In genomic region chr16:51941412-51941811, GRCh38 we compare ENCODE assay signal across 26 cellular contexts.
"Had no signal": no experiment of that assay in that cellular context is flagged by ENCODE, and none has a peak within 500 bp of the region (broad histone marks: within the 10 kb centered on the region; RNA-seq: fewer than 3 reads in every experiment).

No MANE protein-coding gene starts in this region.

- H3K27me3 ChIP-seq: gastrocnemius medialis, hepatocyte, left lung, tibial nerve had no signal

- H3K27ac ChIP-seq: gastrocnemius medialis, hepatocyte, left lung, tibial nerve, VCaP had no signal

- ATAC-seq: activated naive CD8-positive, alpha-beta T cell treated with anti-CD3 and anti-CD28 coated beads, Interleukin-2, amount 50 U/mL, for 24 hours; gastrocnemius medialis; left lung; natural killer cell; right cardiac atrium had no signal

- H3K27ac Mint-ChIP-seq: activated CD4-positive, alpha-beta memory T cell treated with anti-CD3 and anti-CD28 coated beads, Interleukin-2, amount 10 ng/mL, durations not matched to agents 7 days and 5 days; activated CD4-positive, alpha-beta T cell treated with anti-CD3 and anti-CD28 coated beads, Interleukin-2, amount 10 ng/mL, durations not matched to agents 7 days and 5 days; activated naive CD4-positive, alpha-beta T cell treated with anti-CD3 and anti-CD28 coated beads, Interleukin-2, amount 50 U/mL, for 24 hours; activated naive CD8-positive, alpha-beta T cell treated with anti-CD3 and anti-CD28 coated beads, Interleukin-2, amount 50 U/mL, for 24 hours; activated T-cell treated with anti-CD3 and anti-CD28 coated beads, Interleukin-2, amount 50 U/mL, for 24 hours; natural killer cell had no signal

- DNase-seq: activated CD4-positive, alpha-beta memory T cell treated with anti-CD3 and anti-CD28 coated beads, Interleukin-2, amount 10 ng/mL, durations not matched to agents 7 days and 5 days; activated CD4-positive, alpha-beta T cell treated with anti-CD3 and anti-CD28 coated beads, Interleukin-2, amount 10 ng/mL, durations not matched to agents 7 days and 5 days; activated CD4-positive, CD25-positive, alpha-beta regulatory T cell treated with anti-CD3 and anti-CD28 coated beads, Interleukin-2, amount 50 U/mL, for 72 hours; activated CD8-positive, alpha-beta memory T cell treated with anti-CD3 and anti-CD28 coated beads, Interleukin-2, amount 50 U/mL, for 48 hours; activated gamma-delta T cell; activated naive CD8-positive, alpha-beta T cell treated with anti-CD3 and anti-CD28 coated beads, Interleukin-2, amount 50 U/mL, for 24 hours; activated T-cell treated with anti-CD3 and anti-CD28 coated beads, Interleukin-2, amount 50 U/mL, for 24 hours; amygdala; dermis blood vessel endothelial cell; effector CD4-positive, alpha-beta T cell; erythroblast; gastrocnemius medialis; left lung; mesendoderm; natural killer cell; posterior cingulate gyrus; right cardiac atrium; stimulated activated CD4-positive, alpha-beta T cell treated with anti-CD3 and anti-CD28 coated beads, Interleukin-15, amount 100 ng/mL, for 24 hours; stimulated activated CD4-positive, alpha-beta T cell treated with anti-CD3 and anti-CD28 coated beads, Interleukin-2, amount 100 ng/mL, for 24 hours; stimulated activated naive CD4-positive, alpha-beta T cell treated with Interleukin-2 at 50 U/mL for 16 hours had no signal

- H3K9me3 ChIP-seq: gastrocnemius medialis, left lung, tibial nerve had no signal

- H3K9me3 Mint-ChIP-seq: activated naive CD4-positive, alpha-beta T cell treated with anti-CD3 and anti-CD28 coated beads, Interleukin-2, amount 50 U/mL, for 24 hours had no signal

- H3K4me3 Mint-ChIP-seq: activated CD4-positive, alpha-beta memory T cell treated with anti-CD3 and anti-CD28 coated beads, Interleukin-2, amount 10 ng/mL, durations not matched to agents 7 days and 5 days; activated CD4-positive, alpha-beta T cell treated with anti-CD3 and anti-CD28 coated beads, Interleukin-2, amount 10 ng/mL, durations not matched to agents 7 days and 5 days; activated naive CD4-positive, alpha-beta T cell treated with anti-CD3 and anti-CD28 coated beads, Interleukin-2, amount 50 U/mL, for 24 hours; activated naive CD8-positive, alpha-beta T cell treated with anti-CD3 and anti-CD28 coated beads, Interleukin-2, amount 50 U/mL, for 24 hours; activated T-cell treated with anti-CD3 and anti-CD28 coated beads, Interleukin-2, amount 50 U/mL, for 24 hours; central memory CD8-positive, alpha-beta T cell; natural killer cell had no signal

- H3K36me3 ChIP-seq: gastrocnemius medialis, left lung, tibial nerve had no signal

- H3K27me3 Mint-ChIP-seq: activated CD4-positive, alpha-beta memory T cell treated with anti-CD3 and anti-CD28 coated beads, Interleukin-2, amount 10 ng/mL, durations not matched to agents 7 days and 5 days; activated CD4-positive, alpha-beta T cell treated with anti-CD3 and anti-CD28 coated beads, Interleukin-2, amount 10 ng/mL, durations not matched to agents 7 days and 5 days; activated naive CD4-positive, alpha-beta T cell treated with anti-CD3 and anti-CD28 coated beads, Interleukin-2, amount 50 U/mL, for 24 hours; activated naive CD8-positive, alpha-beta T cell treated with anti-CD3 and anti-CD28 coated beads, Interleukin-2, amount 50 U/mL, for 24 hours; activated T-cell treated with anti-CD3 and anti-CD28 coated beads, Interleukin-2, amount 50 U/mL, for 24 hours; central memory CD8-positive, alpha-beta T cell had no signal

- H3K36me3 Mint-ChIP-seq: activated naive CD4-positive, alpha-beta T cell treated with anti-CD3 and anti-CD28 coated beads, Interleukin-2, amount 50 U/mL, for 24 hours; natural killer cell had no signal

- H3K4me1 Mint-ChIP-seq: activated CD4-positive, alpha-beta memory T cell treated with anti-CD3 and anti-CD28 coated beads, Interleukin-2, amount 10 ng/mL, durations not matched to agents 7 days and 5 days; activated CD4-positive, alpha-beta T cell treated with anti-CD3 and anti-CD28 coated beads, Interleukin-2, amount 10 ng/mL, durations not matched to agents 7 days and 5 days; activated naive CD4-positive, alpha-beta T cell treated with anti-CD3 and anti-CD28 coated beads, Interleukin-2, amount 50 U/mL, for 24 hours; activated naive CD8-positive, alpha-beta T cell treated with anti-CD3 and anti-CD28 coated beads, Interleukin-2, amount 50 U/mL, for 24 hours; central memory CD8-positive, alpha-beta T cell; natural killer cell had no signal

- H3K4me3 ChIP-seq: gastrocnemius medialis, hepatocyte, left lung, lung, tibial nerve had no signal

- H3K79me2 ChIP-seq: hepatocyte had no signal

- H2AFZ ChIP-seq: hepatocyte had no signal

- H3K4me2 ChIP-seq: hepatocyte had no signal

- H3K4me1 ChIP-seq: gastrocnemius medialis, left lung, tibial nerve had no signal
